ENCODE assay signal across 8 cellular contexts in genomic region chr4:95952538-95952937, GRCh38.
A peak's percentile ranks its signal among the peaks of the same experiment; 100 is the strongest.
DNase-seq lines count a peak whose midpoint lies in the region; ATAC-seq, FAIRE-seq and TF ChIP-seq lines count a peak whose summit lies in the region.
"Not testable (repeated sequence)": the region's sequence is repeated elsewhere in the genome, so short reads cannot be mapped to it uniquely, and the experiment has no call there.

No MANE protein-coding gene starts in this region.

- not testable (repeated sequence) for H4K20me1 ChIP-seq in H9 (ENCODE audit: control insufficient read depth, insufficient read depth, insufficient read length); H1 (replicated peaks in 1 of 2; ENCODE audit: control insufficient read depth in 1 of 2, insufficient read depth in 2 of 2, low read length in 2 of 2)

- no CpG with 5 or more reads among the region's 2 CpGs for WGBS in H9 (ENCODE audit: extremely low coverage, insufficient read length, low lambda C conversion rate)
- 63% methylated on average over 2 of the region's 2 CpGs; no CpG with 5 or more reads in 1 of the 2 experiments for WGBS in H1 (ENCODE audit: extremely low coverage in 1 of 2, insufficient coverage in 1 of 2, insufficient read length in 1 of 2, insufficient replicate concordance in 2 of 2, low coverage in 1 of 2, low lambda C conversion rate in 2 of 2, missing lambda C conversion rate in 1 of 2), 2 experiments
- 79 to 100% methylated on average over 1 to 2 of the region's 2 CpGs for WGBS in endodermal cell (ENCODE audit: insufficient coverage in 1 of 2, insufficient read length in 1 of 2), 2 experiments
- WGBS in mesenchymal stem cell, result 72% methylated on average over 2 of the region's 2 CpGs
- no CpG with 5 or more reads among the region's 2 CpGs for WGBS in mesendoderm (ENCODE audit: extremely low coverage, insufficient coverage, low lambda C conversion rate)

- not testable (repeated sequence) for H3K23me2 ChIP-seq in H9 (ENCODE audit: insufficient read length, low read depth, low read length, poor library complexity, severe bottlenecking); H1 (ENCODE audit: low read depth, low read length)

- not testable (repeated sequence) for H3T11ph ChIP-seq in H9 (ENCODE audit: low read length)

- not testable (repeated sequence) for H3K18ac ChIP-seq in H9 (ENCODE audit: insufficient read length, low read depth, low read length); H1 (ENCODE audit: extremely low read depth, low read length); mesenchymal stem cell (ENCODE audit: low read depth in 1 of 2, low read length in 2 of 2); mesendoderm (ENCODE audit: low read length)

- H2BK5ac ChIP-seq in H9 (ENCODE audit: insufficient read length, low read length); H1 (ENCODE audit: low read depth, low read length); mesenchymal stem cell (ENCODE audit: low read depth, low read length, poor library complexity, severe bottlenecking); mesendoderm (ENCODE audit: low read length): not testable (repeated sequence)

- CTCF ChIA-PET in WTC11 (lab: Charles Lee); H1 (lab: Charles Lee; ENCODE audit: partially characterized antibody): not testable (repeated sequence)

- not testable (repeated sequence) for H3K9me3 ChIP-seq in H9 (ENCODE audit: control insufficient read depth, low read depth, low read length); NT2/D1 (ENCODE audit: insufficient read depth, low read length); H1 (ENCODE audit: insufficient read depth in 2 of 2, low read depth in 1 of 2, low read length in 1 of 2); endodermal cell (ENCODE audit: control insufficient read depth, low read length); mesenchymal stem cell (ENCODE audit: control insufficient read depth, low read length)

- not testable (repeated sequence) for H3K9ac ChIP-seq in H9 (ENCODE audit: extremely low read depth, insufficient read length, low read length); NT2/D1 (ENCODE audit: insufficient read length, low read depth); H1 (replicated peaks in 1 of 4; ENCODE audit: extremely low read depth in 1 of 4, low read depth in 3 of 4, low read length in 3 of 4); endodermal cell (ENCODE audit: extremely low read depth, low read length, poor library complexity, severe bottlenecking); mesenchymal stem cell (ENCODE audit: low read length); mesendoderm (ENCODE audit: low read length)

- not testable (repeated sequence) for H2BK12ac ChIP-seq in H9 (ENCODE audit: insufficient read length, low read depth, low read length); H1 (ENCODE audit: low read depth, low read length); mesenchymal stem cell (ENCODE audit: low read length in 2 of 2)

- POLR2A ChIA-PET in WTC11 (lab: Charles Lee); H1 (lab: Charles Lee; ENCODE audit: partially characterized antibody): not testable (repeated sequence)

- not testable (repeated sequence) for TF ChIP-seq CTCF in H9 (conservative IDR thresholded peaks at IDR 0.05); WTC11 (IDR thresholded peaks at IDR 0.05); H1 (IDR thresholded peaks at IDR 0.05; ENCODE audit: control extremely low read depth in 1 of 3, insufficient read depth in 1 of 3, low read depth in 1 of 3, low read length in 3 of 3); endodermal cell (conservative IDR thresholded peaks at IDR 0.05)

- H3K36me3 Mint-ChIP-seq in H9 (ENCODE audit: insufficient read depth in 1 of 3, low read depth in 3 of 3) (peaks cover 6 to 25% (median 12%) of the 10 kb centered on the region in 3 experiments), WTC11 (peaks cover 15% of the 10 kb centered on the region)
- H3K36me3 Mint-ChIP-seq in endodermal cell (ENCODE audit: low read depth), result not testable (repeated sequence)

- H3K27me3 ChIP-seq in H9 (ENCODE audit: insufficient read depth, low read length); NT2/D1 (ENCODE audit: insufficient read depth, insufficient read length); H1 (replicated peaks in 1 of 4; ENCODE audit: control insufficient read depth in 3 of 4, extremely low read depth in 1 of 4, insufficient read depth in 3 of 4, low read length in 3 of 4); endodermal cell (ENCODE audit: control insufficient read depth, insufficient read depth, low read length, poor library complexity, severe bottlenecking); mesenchymal stem cell (ENCODE audit: control insufficient read depth in 1 of 2, insufficient read depth in 1 of 2, low read length in 2 of 2); mesendoderm (ENCODE audit: insufficient read depth, low read length, poor library complexity): not testable (repeated sequence)

- not testable (repeated sequence) for H3K79me1 ChIP-seq in H9 (ENCODE audit: insufficient read depth, low read depth, low read length, poor library complexity, severe bottlenecking); H1 (ENCODE audit: low read depth, low read length); mesenchymal stem cell (replicated peaks; ENCODE audit: low read length, poor library complexity, severe bottlenecking); mesendoderm (ENCODE audit: low read length)

- peak; percentile 51 for DNase-seq in ELF-1 (ENCODE audit: low read depth, low spot score)
- peak; percentile 31 for DNase-seq in H9
- DNase-seq in NT2/D1 (ENCODE audit: low read depth, low spot score), result peak; percentile 13
- not testable (repeated sequence) for DNase-seq in WTC11 (ENCODE audit: low spot score); H1 (ENCODE audit: low read depth in 1 of 2, low spot score in 2 of 2); mesenchymal stem cell
- DNase-seq in endodermal cell, result peak; percentile 47
- peak; percentile 19 for DNase-seq in mesendoderm

- TF ChIP-seq EP300 in H1 (IDR thresholded peaks at IDR 0.05; ENCODE audit: borderline replicate concordance in 1 of 2, low read depth in 2 of 2, low read length in 2 of 2), result not testable (repeated sequence)

- H2BK120ac ChIP-seq in H9 (ENCODE audit: low read depth, low read length, poor library complexity, severe bottlenecking); H1 (replicated peaks; ENCODE audit: low read depth, low read length); mesenchymal stem cell (ENCODE audit: low read depth, low read length); mesendoderm (ENCODE audit: low read depth, low read length): not testable (repeated sequence)

- not testable (repeated sequence) for H3K79me2 ChIP-seq in H9 (ENCODE audit: insufficient read depth, low read length); H1 (ENCODE audit: control insufficient read depth in 1 of 2, insufficient read depth in 2 of 2, low read length in 2 of 2); mesendoderm (ENCODE audit: control insufficient read depth, insufficient read depth, low read length)

- FAIRE-seq in H1 (lab: Jason Lieb, UNC), result not testable (repeated sequence)

- H4K91ac ChIP-seq in H9 (ENCODE audit: insufficient read length, low read depth, low read length); H1 (replicated peaks; ENCODE audit: insufficient read length, low read length); mesenchymal stem cell (ENCODE audit: low read length): not testable (repeated sequence)

- not testable (repeated sequence) for H2BK20ac ChIP-seq in H9 (ENCODE audit: low read depth, low read length, poor library complexity, severe bottlenecking); H1 (ENCODE audit: low read length)

- not testable (repeated sequence) for H3K56ac ChIP-seq in H9 (ENCODE audit: insufficient read length, low read depth, low read length); H1 (replicated peaks; ENCODE audit: insufficient read length, low read depth, low read length); mesendoderm (ENCODE audit: low read length)

- ATAC-seq in WTC11, result peak; percentile 56

- TF ChIP-seq POLR2A in H1 (IDR thresholded peaks at IDR 0.05; ENCODE audit: control extremely low read depth in 1 of 2, low read depth in 2 of 2, low read length in 2 of 2), result not testable (repeated sequence)

- H2AK5ac ChIP-seq in H9 (ENCODE audit: insufficient read length, low read length); H1 (ENCODE audit: low read depth, low read length); mesenchymal stem cell (ENCODE audit: low read length, severe bottlenecking); mesendoderm (ENCODE audit: low read length): not testable (repeated sequence)

- H3K4me3 Mint-ChIP-seq in H9, WTC11, endodermal cell: not testable (repeated sequence)

- H4K5ac ChIP-seq in H9 (ENCODE audit: insufficient read length, low read depth, low read length); H1 (ENCODE audit: insufficient read length, low read depth, low read length); mesendoderm (ENCODE audit: low read length): not testable (repeated sequence)

- not testable (repeated sequence) for H3K14ac ChIP-seq in H9 (ENCODE audit: insufficient read depth, low read length); H1 (ENCODE audit: insufficient read length)
- H3K14ac ChIP-seq in mesenchymal stem cell (ENCODE audit: low read length in 2 of 2), result peak overlapping the region in 1 of 2 experiments; percentile 1

- not testable (repeated sequence) for H3K4me2 ChIP-seq in H9 (ENCODE audit: insufficient read depth, insufficient read length, low read length); H1 (ENCODE audit: insufficient read depth in 1 of 2, low read depth in 2 of 2, low read length in 2 of 2); mesenchymal stem cell (ENCODE audit: low read length, poor library complexity, severe bottlenecking); mesendoderm (ENCODE audit: low read length)

- H3K4me1 Mint-ChIP-seq in H9 (peaks cover 7 to 15% of the 10 kb centered on the region in 2 experiments), WTC11 (peaks cover 14% of the 10 kb centered on the region)
- H3K4me1 Mint-ChIP-seq in endodermal cell, result not testable (repeated sequence)

- H3K23ac ChIP-seq in H9 (ENCODE audit: insufficient read length, low read depth, low read length); H1 (ENCODE audit: insufficient read length); mesenchymal stem cell (ENCODE audit: low read length in 2 of 2); mesendoderm (ENCODE audit: low read length): not testable (repeated sequence)

- not testable (repeated sequence) for TF ChIP-seq RAD21 in H1 (IDR thresholded peaks at IDR 0.05 in 1 of 2, conservative IDR thresholded peaks at IDR 0.05 in 1 of 2; ENCODE audit: low read depth in 2 of 2, low read length in 2 of 2)

- H3K27ac ChIP-seq in H9 (ENCODE audit: insufficient read length, low read depth, low read length); H1 (ENCODE audit: low read depth, low read length); endodermal cell (ENCODE audit: low read depth, low read length); mesenchymal stem cell (ENCODE audit: low read length, poor library complexity, severe bottlenecking); mesendoderm (ENCODE audit: low read depth, low read length): not testable (repeated sequence)

- H2AFZ ChIP-seq in H9 (ENCODE audit: low read length); mesenchymal stem cell (ENCODE audit: low read depth, low read length): not testable (repeated sequence)
- peak overlapping the region; percentile 78; the same call in 1 of the 2 replicates for H2AFZ ChIP-seq in H1 (ENCODE audit: low read length)

- not testable (repeated sequence) for H3K4me1 ChIP-seq in H9 (ENCODE audit: insufficient read depth, low read length); NT2/D1 (ENCODE audit: insufficient read depth, insufficient read length); H1 (replicated peaks in 1 of 4; ENCODE audit: control insufficient read depth in 3 of 4, insufficient read depth in 4 of 4, low read length in 3 of 4); endodermal cell (ENCODE audit: control insufficient read depth, insufficient read depth, low read length); mesenchymal stem cell (ENCODE audit: control insufficient read depth, insufficient read depth, low read depth, low read length); mesendoderm (ENCODE audit: control insufficient read depth, low read depth, low read length)

- H4K8ac ChIP-seq in H9 (replicated peaks; ENCODE audit: insufficient read length, low read depth, low read length); H1 (ENCODE audit: extremely low read depth, insufficient read depth, low read length); mesendoderm (ENCODE audit: low read depth, low read length): not testable (repeated sequence)
- peak overlapping the region; percentile 15 for H4K8ac ChIP-seq in mesenchymal stem cell (ENCODE audit: low read length)

- H2BK15ac ChIP-seq in H9 (ENCODE audit: low read depth, low read length); H1 (ENCODE audit: low read length); mesendoderm (replicated peaks; ENCODE audit: low read depth): not testable (repeated sequence)
- H2BK15ac ChIP-seq in mesenchymal stem cell (ENCODE audit: low read depth, poor library complexity, severe bottlenecking), result peak overlapping the region; percentile 28

- H3K4ac ChIP-seq in H9 (ENCODE audit: low read depth, low read length); H1 (replicated peaks; ENCODE audit: insufficient read length, low read depth, low read length); mesenchymal stem cell (ENCODE audit: low read depth in 1 of 2, low read length in 2 of 2); mesendoderm (ENCODE audit: low read depth, low read length): not testable (repeated sequence)

- H3K36me3 ChIP-seq in NT2/D1 (ENCODE audit: insufficient read depth, insufficient read length, low read length); H1 (ENCODE audit: control insufficient read depth in 2 of 4, insufficient read depth in 4 of 4, low read length in 3 of 4); endodermal cell (ENCODE audit: control insufficient read depth, insufficient read depth, low read length); mesenchymal stem cell (ENCODE audit: control insufficient read depth in 1 of 2, insufficient read depth in 2 of 2, low read depth in 1 of 2, low read length in 2 of 2); mesendoderm (ENCODE audit: control insufficient read depth, insufficient read depth, low read length): not testable (repeated sequence)

- not testable (repeated sequence) for H3K27me3 Mint-ChIP-seq in H9 (ENCODE audit: low read depth); WTC11 (ENCODE audit: low read depth); endodermal cell (ENCODE audit: insufficient read depth)

- H3K9me3 Mint-ChIP-seq in H9 (peaks cover 6 to 19% of the 10 kb centered on the region in 2 experiments; a peak in 4 of 5 replicates), WTC11 (peaks cover 35% of the 10 kb centered on the region)
- H3K9me3 Mint-ChIP-seq in endodermal cell, result not testable (repeated sequence)

- not testable (repeated sequence) for H3K27ac Mint-ChIP-seq in H9, WTC11, endodermal cell

- not testable (repeated sequence) for H3K4me3 ChIP-seq in NT2/D1 (ENCODE audit: insufficient read length, low read depth); H1 (ENCODE audit: extremely low read depth in 1 of 4, insufficient read depth in 2 of 4, low read depth in 3 of 4, low read length in 4 of 4); endodermal cell (ENCODE audit: low read length); mesenchymal stem cell (ENCODE audit: insufficient read depth in 1 of 2, low read depth in 1 of 2, low read length in 2 of 2); mesendoderm (ENCODE audit: low read length)
